Comparison of ENCODE assay signal across 8 cellular contexts in the genomic region with DNA sequence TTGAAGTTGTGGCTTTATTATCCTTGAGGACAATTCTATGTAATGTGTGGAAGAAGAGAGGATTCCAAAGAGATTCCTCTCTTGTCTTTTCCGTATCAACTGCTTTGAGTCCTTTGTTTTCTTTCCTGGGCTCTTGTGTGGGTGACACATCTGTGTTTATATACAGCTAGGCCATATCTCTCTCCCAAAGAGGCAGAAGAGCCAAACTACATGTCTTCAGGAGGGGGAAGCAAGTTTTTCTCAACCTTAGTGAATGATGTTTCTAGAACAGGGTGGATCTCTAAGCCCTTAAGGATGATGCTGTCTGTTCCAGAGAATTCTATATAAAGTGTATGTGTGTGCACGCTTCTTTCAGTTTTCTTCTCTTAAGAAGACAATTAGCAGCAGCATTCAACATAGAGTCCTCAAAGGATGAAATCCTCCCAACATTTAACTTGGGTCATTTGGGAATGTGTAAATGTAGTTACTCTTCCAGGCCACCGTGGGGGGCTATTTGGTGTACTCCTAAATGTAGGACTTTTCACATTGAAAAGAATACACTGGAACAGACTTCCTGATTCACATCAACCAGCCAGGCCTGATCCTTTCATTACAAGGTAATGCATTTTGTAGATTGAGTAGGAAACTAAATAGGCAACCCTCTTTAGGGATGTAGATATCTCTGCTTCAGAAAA.
DNase-seq lines count a peak whose midpoint lies in the region; ATAC-seq and TF ChIP-seq lines count a peak whose summit lies in the region.
"Had no signal": no experiment of that assay in that cellular context is flagged by ENCODE, and none has a peak within 500 bp of the region (broad histone marks: within the 10 kb centered on the region; RNA-seq: fewer than 3 reads in every experiment).

No MANE protein-coding gene starts in this region.

- H3K4me3 ChIP-seq in GM12864 (ENCODE audit: low read depth, low read length): no peak overlapping the region
- H3K4me3 ChIP-seq in SJCRH30: no peak overlapping the region

- H3K4me3 Mint-ChIP-seq in activated CD4-positive, alpha-beta memory T cell treated with anti-CD3 and anti-CD28 coated beads, Interleukin-2, amount 10 ng/mL, durations not matched to agents 7 days and 5 days: no peak overlapping the region

- ATAC-seq in GM21737 (IDR thresholded peaks at IDR 0.05; ENCODE audit: unreplicated experiment): no peak

- H3K9me3 ChIP-seq in SJCRH30 (replicated peaks): no peaks in the 10 kb centered on the region

- TF ChIP-seq CTCF in GM12864 (IDR thresholded peaks at IDR 0.05; ENCODE audit: low read depth, low read length, missing control alignments): peak; percentile 36

- H3K27ac Mint-ChIP-seq in activated CD4-positive, alpha-beta memory T cell treated with anti-CD3 and anti-CD28 coated beads, Interleukin-2, amount 10 ng/mL, durations not matched to agents 7 days and 5 days: no peak overlapping the region

- H3K27me3 ChIP-seq in SJCRH30: no peaks in the 10 kb centered on the region

- H3K4me1 ChIP-seq in SJCRH30: no peaks in the 10 kb centered on the region

- peak; percentile 11 for DNase-seq in COR-L47 (lab: John Stamatoyannopoulos, UW)
- DNase-seq in GM12864 (ENCODE audit: low read depth): no peak
- DNase-seq in SJCRH30: peak; percentile 24 to 42
- DNase-seq in left kidney (ENCODE audit: low read depth, low spot score): peak; percentile 41
- no peak for DNase-seq in activated gamma-delta T cell treated with Interleukin-2 at 50 U/mL for 16 hours
- DNase-seq in activated CD4-positive, alpha-beta memory T cell treated with anti-CD3 and anti-CD28 coated beads, Interleukin-2, amount 10 ng/mL, durations not matched to agents 7 days and 5 days: no peak
- DNase-seq: stimulated activated naive CD4-positive, alpha-beta T cell treated with Interleukin-2 at 50 U/mL for 16 hours had no signal

- no peaks in the 10 kb centered on the region for H3K36me3 ChIP-seq in SJCRH30

- no peak overlapping the region for H3K27ac ChIP-seq in SJCRH30

- POLR2A ChIA-PET in activated CD4-positive, alpha-beta memory T cell treated with anti-CD3 and anti-CD28 coated beads, Interleukin-2, amount 10 ng/mL, durations not matched to agents 7 days and 5 days (lab: Charles Lee): no interaction called here

- no peaks in the 10 kb centered on the region for H3K36me3 Mint-ChIP-seq in activated CD4-positive, alpha-beta memory T cell treated with anti-CD3 and anti-CD28 coated beads, Interleukin-2, amount 10 ng/mL, durations not matched to agents 7 days and 5 days (ENCODE audit: low read depth)

- H3K27me3 Mint-ChIP-seq in activated CD4-positive, alpha-beta memory T cell treated with anti-CD3 and anti-CD28 coated beads, Interleukin-2, amount 10 ng/mL, durations not matched to agents 7 days and 5 days: peaks cover 4% of the 10 kb centered on the region

- no peaks in the 10 kb centered on the region for H3K9me3 Mint-ChIP-seq in activated CD4-positive, alpha-beta memory T cell treated with anti-CD3 and anti-CD28 coated beads, Interleukin-2, amount 10 ng/mL, durations not matched to agents 7 days and 5 days

- CTCF ChIA-PET in activated CD4-positive, alpha-beta memory T cell treated with anti-CD3 and anti-CD28 coated beads, Interleukin-2, amount 10 ng/mL, durations not matched to agents 7 days and 5 days (lab: Charles Lee): no interaction called here

- no peaks in the 10 kb centered on the region for H3K4me1 Mint-ChIP-seq in activated CD4-positive, alpha-beta memory T cell treated with anti-CD3 and anti-CD28 coated beads, Interleukin-2, amount 10 ng/mL, durations not matched to agents 7 days and 5 days

Comparison
In these comparisons a context has a peak if more than half of its experiments do, and no peak if none do; other contexts are left out.
1. DNase-seq: peak in COR-L47 (single experiment), SJCRH30 (2 of 2) and left kidney (single experiment); none in GM12864 (single experiment), activated gamma-delta T cell treated with Interleukin-2 at 50 U/mL for 16 hours (single experiment) and activated CD4-positive, alpha-beta memory T cell treated with anti-CD3 and anti-CD28 coated beads, Interleukin-2, amount 10 ng/mL, durations not matched to agents 7 days and 5 days (single experiment).